In the genomic region with DNA sequence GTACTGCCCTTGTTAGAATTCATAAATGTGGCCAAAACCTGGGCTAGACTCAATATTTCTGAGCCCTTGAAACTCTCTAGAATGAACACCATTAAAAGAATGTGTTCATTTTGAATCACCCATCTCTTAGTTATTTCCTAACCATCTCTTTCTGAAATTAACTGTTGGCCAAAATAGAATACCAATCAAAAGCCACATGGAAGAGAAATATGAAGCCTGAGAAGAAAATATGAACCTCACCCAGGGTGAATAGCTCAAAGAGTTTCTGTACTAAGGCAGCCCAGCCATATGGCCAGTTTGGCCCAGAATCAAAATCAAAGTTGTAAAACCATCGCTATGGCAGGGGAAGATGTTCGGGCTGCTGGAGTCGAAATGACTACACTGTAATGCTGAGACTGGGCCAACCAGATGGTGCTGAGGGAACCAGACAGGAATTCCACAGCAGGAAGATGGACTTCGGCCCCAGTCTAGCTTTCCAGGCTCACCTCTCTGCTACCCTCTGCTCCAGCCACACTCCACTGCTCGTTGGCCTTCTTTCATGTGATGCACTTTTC, we compare ENCODE assay signal across 15 cellular contexts.
DNase-seq lines count a peak whose midpoint lies in the region; ATAC-seq and TF ChIP-seq lines count a peak whose summit lies in the region.
"Had no signal": no experiment of that assay in that cellular context is flagged by ENCODE, and none has a peak within 500 bp of the region (broad histone marks: within the 10 kb centered on the region; RNA-seq: fewer than 3 reads in every experiment).

No MANE protein-coding gene starts in this region.

- H3K4me1 Mint-ChIP-seq in osteocyte (ENCODE audit: unreplicated experiment) = peaks cover 16% of the 10 kb centered on the region
- H3K4me1 Mint-ChIP-seq: stimulated activated effector memory CD8-positive, alpha-beta T cell treated with anti-CD3 and anti-CD28 coated beads, Interleukin-12 subunit alpha, Interleukin-12 subunit beta, amount 100 ng/mL, for 72 hours had no signal

- DNase-seq in EH (ENCODE audit: low read depth) = peak; percentile 100
- peak; percentile 28 to 88 for DNase-seq in NCI-H446 (lab: John Stamatoyannopoulos, UW)
- DNase-seq in fibroblast of mammary gland (ENCODE audit: low read depth) = peak; percentile 97
- DNase-seq in osteocyte (ENCODE audit: extremely low spot score, unreplicated experiment) = peak; percentile 76
- no peak for DNase-seq in stimulated activated naive CD4-positive, alpha-beta T cell (lab: John Stamatoyannopoulos, UW)
- no peak for DNase-seq in cerebellar cortex (ENCODE audit: low spot score)
- DNase-seq in germinal center (ENCODE audit: low spot score) = no peak
- DNase-seq: Kasumi-1, NCI-H510A, SHP77 treated with DMSO at 0.1 percent for 48 hours had no signal

- TF ChIP-seq CTCF in fibroblast of mammary gland (conservative IDR thresholded peaks at IDR 0.05; ENCODE audit: control insufficient read depth, insufficient read depth, low read depth, low read length) = no peak
- no peak for TF ChIP-seq CTCF in osteocyte (IDR thresholded peaks at IDR 0.05)

- H3K4me3 Mint-ChIP-seq in osteocyte (ENCODE audit: unreplicated experiment) = no peak overlapping the region
- H3K4me3 Mint-ChIP-seq: natural killer cell treated with Interleukin-12 subunit alpha and Interleukin-12 subunit beta and Interleukin-15 and Interleukin-18, amount 100 ng/mL, for 72 hours; stimulated activated effector memory CD8-positive, alpha-beta T cell treated with anti-CD3 and anti-CD28 coated beads, Interleukin-12 subunit alpha, Interleukin-12 subunit beta, amount 100 ng/mL, for 72 hours had no signal

- H3K4me3 ChIP-seq in fibroblast of mammary gland (ENCODE audit: control insufficient read depth, low read depth, low read length) = no peak overlapping the region

- no peaks in the 10 kb centered on the region for H3K27me3 Mint-ChIP-seq in osteocyte (ENCODE audit: unreplicated experiment)

- ATAC-seq in GM18858 (IDR thresholded peaks at IDR 0.05; ENCODE audit: unreplicated experiment) = no peak
- ATAC-seq: HCT116; natural killer cell treated with Interleukin-12 subunit alpha and Interleukin-12 subunit beta and Interleukin-15 and Interleukin-18, amount 100 ng/mL, for 72 hours; stimulated activated effector memory CD8-positive, alpha-beta T cell treated with anti-CD3 and anti-CD28 coated beads, Interleukin-12 subunit alpha, Interleukin-12 subunit beta, amount 100 ng/mL, for 72 hours had no signal

- no peaks in the 10 kb centered on the region for H3K36me3 Mint-ChIP-seq in osteocyte (ENCODE audit: unreplicated experiment)
- H3K36me3 Mint-ChIP-seq: brain; natural killer cell treated with Interleukin-12 subunit alpha and Interleukin-12 subunit beta and Interleukin-15 and Interleukin-18, amount 100 ng/mL, for 72 hours; stimulated activated effector memory CD8-positive, alpha-beta T cell treated with anti-CD3 and anti-CD28 coated beads, Interleukin-12 subunit alpha, Interleukin-12 subunit beta, amount 100 ng/mL, for 72 hours had no signal

- H3K27ac Mint-ChIP-seq in osteocyte (ENCODE audit: unreplicated experiment) = no peak overlapping the region
- H3K27ac Mint-ChIP-seq: natural killer cell treated with Interleukin-12 subunit alpha and Interleukin-12 subunit beta and Interleukin-15 and Interleukin-18, amount 100 ng/mL, for 72 hours; stimulated activated effector memory CD8-positive, alpha-beta T cell treated with anti-CD3 and anti-CD28 coated beads, Interleukin-12 subunit alpha, Interleukin-12 subunit beta, amount 100 ng/mL, for 72 hours had no signal

- no peaks in the 10 kb centered on the region for H3K9me3 Mint-ChIP-seq in osteocyte (ENCODE audit: unreplicated experiment)
- H3K9me3 Mint-ChIP-seq: natural killer cell treated with Interleukin-12 subunit alpha and Interleukin-12 subunit beta and Interleukin-15 and Interleukin-18, amount 100 ng/mL, for 72 hours had no signal

Comparison
In these comparisons a context has a peak if more than half of its experiments do, and no peak if none do; other contexts are left out.
1. DNase-seq: peak in EH (single experiment), NCI-H446 (2 of 2), fibroblast of mammary gland (single experiment) and osteocyte (single experiment); none in stimulated activated naive CD4-positive, alpha-beta T cell (0 of 6), cerebellar cortex (single experiment) and germinal center (single experiment).